Comparison of ENCODE assay signal across 1 cellular context in the genomic region with DNA sequence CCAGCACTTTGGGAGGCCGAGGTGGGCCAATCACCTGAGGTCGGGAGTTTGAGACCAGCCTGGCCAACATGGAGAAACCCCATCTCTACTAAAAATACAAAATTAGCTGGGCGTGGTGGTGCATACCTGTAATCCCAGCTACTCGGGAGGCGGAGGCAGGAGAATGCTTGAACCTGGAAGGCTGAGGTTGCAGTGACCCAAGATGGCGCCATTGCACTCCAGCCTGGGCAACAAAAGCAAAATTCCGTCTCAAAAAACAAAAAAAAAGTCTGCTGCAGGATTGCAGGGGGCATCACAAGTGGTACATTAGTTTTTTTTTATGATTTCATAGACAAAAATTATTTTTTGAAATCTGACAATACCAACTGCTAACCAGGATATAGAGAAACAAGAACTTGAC.
TF ChIP-seq lines count a peak whose summit lies in the region.

No MANE protein-coding gene starts in this region.

TF ChIP-seq in HepG2, 621 proteins besides CTCF, POLR2A, EP300 and RAD21:
- TF ChIP-seq STAG1 (CRISPR knock-in tag; IDR thresholded peaks at IDR 0.05) = peak; percentile 53
